ENCODE assay signal across 9 cellular contexts in genomic region chr11:119380816-119381185, GRCh38. TPM values are rescaled to one million over a fixed set of nuclear protein-coding genes. Genes with fewer than 3 reads are reported as not detected.
A peak's percentile ranks its signal among the peaks of the same experiment; 100 is the strongest.
DNase-seq lines count a peak whose midpoint lies in the region; ATAC-seq, FAIRE-seq and TF ChIP-seq lines count a peak whose summit lies in the region.
"Had no signal": no experiment of that assay in that cellular context is flagged by ENCODE, and none has a peak within 500 bp of the region (broad histone marks: within the 10 kb centered on the region; RNA-seq: fewer than 3 reads in every experiment).

No MANE protein-coding gene starts in this region.

- no peak for FAIRE-seq in GM12891 (lab: Jason Lieb, UNC)

- intact Hi-C loops in A673 (cut with micrococcal nuclease; ENCODE audit: unreplicated experiment) (loop anchor here (2.0 to 5.0 kb wide), 2 partner anchors 44 to 94 kb away; no protein-coding TSS in a partner anchor), body of pancreas (cut with DNase I) (no loop called here), lower lobe of right lung (cut with DNase I) (no loop called here)

- H3K4me3 ChIP-seq in A673 (ENCODE audit: low read depth, low read length, poor library complexity, severe bottlenecking), result peak overlapping the region; percentile 53
- H3K4me3 ChIP-seq in body of pancreas, result peak overlapping the region in 1 of 2 donors; percentile 14
- peak overlapping the region; percentile 51 for H3K4me3 ChIP-seq in lower lobe of right lung

- H3K36me3 ChIP-seq in A673 (ENCODE audit: insufficient read depth, low read length, poor library complexity, severe bottlenecking) (no peaks in the 10 kb centered on the region), body of pancreas (replicated peaks in 1 of 2; ENCODE audit: insufficient read depth in 1 of 2, low read depth in 2 of 2) (no peaks in the 10 kb centered on the region), lower lobe of right lung (no peaks in the 10 kb centered on the region)

- TF ChIP-seq POLR2A in body of pancreas (IDR thresholded peaks at IDR 0.05) (no peak), GM12891 (IDR thresholded peaks at IDR 0.05; ENCODE audit: low read depth, low read length) (no peak)

- TF ChIP-seq CTCF in A673 (conservative IDR thresholded peaks at IDR 0.05; ENCODE audit: low read depth, low read length) (no peak), body of pancreas (IDR thresholded peaks at IDR 0.05) (no peak), lower lobe of right lung (IDR thresholded peaks at IDR 0.05) (no peak)

- CTCF ChIA-PET in A673 (lab: Charles Lee), result interaction anchor here (0.6 to 1.7 kb wide), 9 partner anchors 9 to 365 kb away, joined by 3 to 29 read pairs (median 4); partner anchors contain the start of genes C1QTNF5 and CBL
- CTCF ChIA-PET in HEK293T (lab: Yijun Ruan, JAX), result interaction anchor here (0.6 to 4.2 kb wide), 18 partner anchors 9 to 632 kb away, joined by 3 to 20 read pairs (median 4); no protein-coding TSS in a partner anchor

- WGBS in body of pancreas, 2 donors, result 2 to 3% methylated on average over 8 to 10 of the region's 10 CpGs

- H3K9me3 ChIP-seq in A673 (ENCODE audit: low read depth, low read length, poor library complexity, severe bottlenecking) (no peaks in the 10 kb centered on the region), body of pancreas (no peaks in the 10 kb centered on the region), lower lobe of right lung (no peaks in the 10 kb centered on the region)

- peak; percentile 55 for DNase-seq in A673 (ENCODE audit: low spot score)
- DNase-seq in HEK293T (ENCODE audit: extremely low spot score), result no peak
- DNase-seq in body of pancreas, result no peak
- no peak for DNase-seq in lower lobe of right lung
- DNase-seq in A172 (ENCODE audit: low spot score), result no peak
- no peak for DNase-seq in GM12891 (ENCODE audit: insufficient read length, low spot score)

- ATAC-seq in body of pancreas (no peak), lower lobe of right lung (no peak), GM18868 (IDR thresholded peaks at IDR 0.05; ENCODE audit: unreplicated experiment) (no peak), GM18517 (IDR thresholded peaks at IDR 0.05; ENCODE audit: unreplicated experiment) (no peak)

- BruUV-seq in A673 (replicated peaks; lab: Mats Ljungman, UMichigan), result no TSS peak

- H3K27me3 ChIP-seq in A673 (replicated peaks; ENCODE audit: insufficient read depth, low read depth, low read length, poor library complexity) (no peaks in the 10 kb centered on the region), body of pancreas (no peaks in the 10 kb centered on the region), lower lobe of right lung (ENCODE audit: low read depth) (no peaks in the 10 kb centered on the region)

- H3K27ac ChIP-seq in A673 (ENCODE audit: low read depth, low read length, poor library complexity, severe bottlenecking), result peak overlapping the region; percentile 44
- peak overlapping the region; percentile 18 to 76 (median 75) for H3K27ac ChIP-seq in body of pancreas
- H3K27ac ChIP-seq in lower lobe of right lung, result peak overlapping the region; percentile 66

- H3K4me1 ChIP-seq in A673 (ENCODE audit: insufficient read depth, low read length, poor library complexity, severe bottlenecking) (peaks cover 6% of the 10 kb centered on the region), body of pancreas (peaks cover 52% of the 10 kb centered on the region), lower lobe of right lung (peaks cover 26% of the 10 kb centered on the region)

- POLR2A ChIA-PET in A673 (lab: Charles Lee; ENCODE audit: low non-redundant PET) (no interaction called here), HEK293T (lab: Yijun Ruan, JAX) (interaction anchor here (0.9 to 1.4 kb wide), 4 partner anchors 14 to 94 kb away, joined by 3 to 4 read pairs (median 4); no protein-coding TSS in a partner anchor)

TF ChIP-seq in HEK293T, 16 proteins besides CTCF, POLR2A, EP300 and RAD21:
- TF ChIP-seq SP1 (IDR thresholded peaks at IDR 0.05) (no peak), ELF4 (IDR thresholded peaks at IDR 0.05) (no peak), ZNF384 (IDR thresholded peaks at IDR 0.05) (no peak), L3MBTL2 (conservative IDR thresholded peaks at IDR 0.05) (peak; percentile 31; the same call in 1 of the 2 replicates)

TF ChIP-seq in GM12891, 5 proteins besides CTCF, POLR2A, EP300 and RAD21:
- no peak for TF ChIP-seq POU2F2 (IDR thresholded peaks at IDR 0.05; ENCODE audit: low read depth, low read length)

RNA-seq across cellular contexts. Expression of gene USP2, which starts 0.7 kb away (rescaled TPM):
- total RNA-seq in A673 (2021) (4.8 and 6.2 TPM in 2 replicates), body of pancreas (10 to 100 TPM in 1 of 2 donors, 1 to 10 TPM in 1; 3.9 to 19.4 TPM), lower lobe of right lung (5.1 TPM)
- total RNA-seq in A172 (2014; rRNA removed; shearing (Covaris generic)), result 0.17 TPM in 1 of 2 replicates, not detected in the other
- 0.04 TPM for polyA plus RNA-seq in GM12891 (2012; ENCODE audit: low read depth, missing spikeins)

RNA-seq across cellular contexts. Expression of gene MFRP, which starts 34.3 kb away (rescaled TPM):
- total RNA-seq in A673 (2021), result not detected in 2 replicates
- total RNA-seq in body of pancreas, result under 1 TPM in 1 of 2 donors, not detected in 1; 0.52 TPM
- total RNA-seq in lower lobe of right lung, result not detected
- total RNA-seq in A172 (2014; rRNA removed; shearing (Covaris generic)), result not detected in 2 replicates
- not detected for polyA plus RNA-seq in GM12891 (2012; ENCODE audit: low read depth, missing spikeins)
- total RNA-seq: T-helper 1 cell treated with Interleukin-12 subunit alpha and Interleukin-12 subunit beta and Interleukin-4 antibody, amounts not matched to agents 30 ng/mL and 1 ng/mL, for 36 hours had no signal

RNA-seq across cellular contexts. Expression of gene C1QTNF5, which starts 40.1 kb away (rescaled TPM):
- total RNA-seq in A673 (2021) (0.31 TPM in 1 of 2 replicates, not detected in the other), body of pancreas (10 to 100 TPM; 28.8 to 54.1 TPM), lower lobe of right lung (28.2 TPM)
- not detected in 2 replicates for total RNA-seq in A172 (2014; rRNA removed; shearing (Covaris generic))
- polyA plus RNA-seq in GM12891 (2012; ENCODE audit: low read depth, missing spikeins), result not detected
- total RNA-seq: T-helper 1 cell treated with Interleukin-12 subunit alpha and Interleukin-12 subunit beta and Interleukin-4 antibody, amounts not matched to agents 30 ng/mL and 1 ng/mL, for 36 hours had no signal

RNA-seq across cellular contexts. Expression of gene THY1, which starts 42.2 kb away (rescaled TPM):
- total RNA-seq in A673 (2021) (150 and 187 TPM in 2 replicates), body of pancreas (1 to 10 TPM; 6.9 to 9.9 TPM), lower lobe of right lung (7.5 TPM)
- 276 and 329 TPM in 2 replicates for total RNA-seq in A172 (2014; rRNA removed; shearing (Covaris generic))
- polyA plus RNA-seq in GM12891 (2012; ENCODE audit: low read depth, missing spikeins), result 0.36 TPM

RNA-seq across cellular contexts. Expression of gene RNF26, which starts 46.5 kb away (rescaled TPM):
- total RNA-seq in A673 (2021), result 81.3 and 89.3 TPM in 2 replicates
- total RNA-seq in body of pancreas, result 1 to 10 TPM; 5.7 to 9.2 TPM
- 19.3 TPM for total RNA-seq in lower lobe of right lung
- total RNA-seq in A172 (2014; rRNA removed; shearing (Covaris generic)), result 3.9 and 5.0 TPM in 2 replicates
- 14.5 TPM for polyA plus RNA-seq in GM12891 (2012; ENCODE audit: low read depth, missing spikeins)

Comparison
In these comparisons a context has a peak if more than half of its experiments do, and no peak if none do; other contexts are left out.
1. RNA of gene C1QTNF5, which starts 40.1 kb away (total RNA-seq): 28.8 to 54.1 TPM in body of pancreas and 28.2 TPM in lower lobe of right lung (single experiment); 0.31 TPM in A673 and not detected in A172; every median in the first group is over 10 times any median in the second.
2. Peak in every context shown above with its lines, with median percentiles within 50 percentile points of each other: H3K27ac ChIP-seq.